16 cellular contexts compared by ENCODE assay signal in genomic region chr2:236712961-236713673, GRCh38.
"Had no signal": no experiment of that assay in that cellular context is flagged by ENCODE, and none has a peak within 500 bp of the region (broad histone marks: within the 10 kb centered on the region; RNA-seq: fewer than 3 reads in every experiment).

No MANE protein-coding gene starts in this region.

- H3K4me3 Mint-ChIP-seq: activated CD4-positive, alpha-beta memory T cell treated with anti-CD3 and anti-CD28 coated beads for 36 hours; activated naive CD8-positive, alpha-beta T cell treated with anti-CD3 and anti-CD28 coated beads for 36 hours; activated T-cell treated with anti-CD3 and anti-CD28 coated beads, Interleukin-2, amount 50 U/mL, for 72 hours; naive B cell had no signal

- H3K27me3 ChIP-seq: cardiac muscle cell, SJCRH30 had no signal

- H3K36me3 Mint-ChIP-seq: activated CD4-positive, alpha-beta memory T cell treated with anti-CD3 and anti-CD28 coated beads for 36 hours; activated naive CD8-positive, alpha-beta T cell treated with anti-CD3 and anti-CD28 coated beads for 36 hours; naive B cell had no signal

- H3K9me3 Mint-ChIP-seq: activated CD4-positive, alpha-beta memory T cell treated with anti-CD3 and anti-CD28 coated beads for 36 hours; activated naive CD8-positive, alpha-beta T cell treated with anti-CD3 and anti-CD28 coated beads for 36 hours; activated T-cell treated with anti-CD3 and anti-CD28 coated beads, Interleukin-2, amount 50 U/mL, for 72 hours; naive B cell had no signal

- H3K27ac Mint-ChIP-seq: activated CD4-positive, alpha-beta memory T cell treated with anti-CD3 and anti-CD28 coated beads for 36 hours; activated naive CD8-positive, alpha-beta T cell treated with anti-CD3 and anti-CD28 coated beads for 36 hours; activated T-cell treated with anti-CD3 and anti-CD28 coated beads, Interleukin-2, amount 50 U/mL, for 72 hours; naive B cell had no signal

- H3K4me3 ChIP-seq: cardiac muscle cell, gastroesophageal sphincter, lower lobe of right lung, SJCRH30, thoracic aorta had no signal

- H3K36me3 ChIP-seq: cardiac muscle cell, gastroesophageal sphincter, lower lobe of right lung, SJCRH30, thoracic aorta had no signal

- H3K4me1 Mint-ChIP-seq: activated naive CD8-positive, alpha-beta T cell treated with anti-CD3 and anti-CD28 coated beads for 36 hours had no signal

- H3K9me3 ChIP-seq: gastroesophageal sphincter, lower lobe of right lung, SJCRH30, thoracic aorta had no signal

- DNase-seq: activated CD4-positive, alpha-beta memory T cell treated with anti-CD3 and anti-CD28 coated beads for 36 hours; activated CD4-positive, alpha-beta T cell treated with anti-CD3 and anti-CD28 coated beads for 1 hour; activated gamma-delta T cell treated with Interleukin-2 at 50 U/mL for 16 hours; activated naive CD8-positive, alpha-beta T cell treated with anti-CD3 and anti-CD28 coated beads for 36 hours; activated T-cell treated with anti-CD3 and anti-CD28 coated beads, Interleukin-2, amount 50 U/mL, for 72 hours; kidney glomerular epithelial cell; lower lobe of right lung; naive B cell; occipital lobe; SJCRH30; stimulated activated CD4-positive, alpha-beta T cell treated with anti-CD3 and anti-CD28 coated beads, Interleukin-2, amount 100 ng/mL, for 48 hours; stimulated activated naive CD8-positive, alpha-beta T cell treated with anti-CD3 and anti-CD28 coated beads, Interleukin-15, Interleukin-2, amounts not matched to agents 100 U/mL and 50 U/mL, for 24 hours; T-helper 9 cell had no signal

- H3K27ac ChIP-seq: cardiac muscle cell, gastroesophageal sphincter, lower lobe of right lung, SJCRH30, thoracic aorta had no signal

- ATAC-seq: activated T-cell treated with anti-CD3 and anti-CD28 coated beads, Interleukin-2, amount 50 U/mL, for 72 hours; gastroesophageal sphincter; stimulated activated naive CD8-positive, alpha-beta T cell treated with anti-CD3 and anti-CD28 coated beads, Interleukin-15, Interleukin-2, amounts not matched to agents 100 U/mL and 50 U/mL, for 24 hours had no signal
